8 cellular contexts compared by ENCODE assay signal in the genomic region with DNA sequence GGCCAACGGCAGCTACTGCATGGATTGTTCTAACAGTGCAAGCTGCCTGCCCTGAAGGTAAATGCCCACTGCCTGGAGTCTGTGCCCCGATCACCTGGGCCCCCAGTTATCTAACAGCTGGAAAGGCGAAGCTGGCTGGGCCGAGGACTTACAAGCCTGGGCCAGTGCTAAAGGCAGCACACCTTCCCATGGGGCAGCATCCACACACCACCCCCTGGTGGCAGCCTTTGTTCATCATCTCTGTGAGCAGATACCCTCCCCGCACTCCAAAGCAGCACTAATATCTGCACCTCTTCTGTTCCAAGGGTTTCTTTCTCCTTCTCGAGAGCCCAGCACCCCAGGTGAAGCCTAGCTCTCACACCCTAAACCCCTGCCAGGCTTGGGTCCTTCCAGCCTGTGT. TPM values are rescaled to one million over a fixed set of nuclear protein-coding genes. Genes with fewer than 3 reads are reported as not detected.
DNase-seq lines count a peak whose midpoint lies in the region; ATAC-seq and TF ChIP-seq lines count a peak whose summit lies in the region.

No MANE protein-coding gene starts in this region.

- H3K4me1 Mint-ChIP-seq in brain = peaks cover 35% of the 10 kb centered on the region

- no peak overlapping the region for H3K4me3 Mint-ChIP-seq in brain

- peaks cover 0 to 5% (median 0%) of the 10 kb centered on the region in 5 experiments for H3K9me3 Mint-ChIP-seq in brain

- intact Hi-C loops in right lobe of liver (cut with DNase I) = loop anchor here in 1 of 2 donors (10.0 kb wide), 1 partner anchor 249 kb away; no protein-coding TSS in a partner anchor

- ATAC-seq in GM18499 (IDR thresholded peaks at IDR 0.05; ENCODE audit: insufficient read depth, unreplicated experiment) (peak; percentile 48), HG03196 (IDR thresholded peaks at IDR 0.05; ENCODE audit: unreplicated experiment) (peak; percentile 32), right lobe of liver (peak; percentile 67 to 76 (median 69))

- TF ChIP-seq CTCF in brain (conservative IDR thresholded peaks at IDR 0.05) = peak; percentile 38 to 41
- peak; percentile 52 to 68 (median 56) for TF ChIP-seq CTCF in right lobe of liver (IDR thresholded peaks at IDR 0.05)

- no peaks in the 10 kb centered on the region for H3K9me3 ChIP-seq in right lobe of liver

- H3K27me3 Mint-ChIP-seq in brain = no peaks in the 10 kb centered on the region

- 66% methylated on average over 6 of the region's 6 CpGs for WGBS in right lobe of liver (ENCODE audit: insufficient coverage, low coverage, low lambda C conversion rate, missing lambda C conversion rate)

- DNase-seq in AG20443 (ENCODE audit: low spot score) = peak; percentile 52
- DNase-seq in NOMO-1 treated with DMSO at 0.1 percent for 48 hours (lab: John Stamatoyannopoulos, UW; ENCODE audit: unreplicated experiment) = peak; percentile 32
- DNase-seq in right lobe of liver = peak; percentile 66 to 74 (median 74)
- DNase-seq in NCI-H2171 treated with DMSO at 0.1 percent for 48 hours (lab: John Stamatoyannopoulos, UW) = no peak
- no peak for DNase-seq in activated CD4-positive, CD25-positive, alpha-beta regulatory T cell (lab: John Stamatoyannopoulos, UW)

- H3K27me3 ChIP-seq in right lobe of liver = no peaks in the 10 kb centered on the region

- no peak overlapping the region for H3K4me3 ChIP-seq in right lobe of liver

- H3K27ac ChIP-seq in right lobe of liver = no peak overlapping the region

- no peaks in the 10 kb centered on the region for H3K36me3 Mint-ChIP-seq in brain

- no peaks in the 10 kb centered on the region for H3K36me3 ChIP-seq in right lobe of liver

- TF ChIP-seq POLR2A in right lobe of liver (IDR thresholded peaks at IDR 0.05) = no peak

- H3K4me1 ChIP-seq in right lobe of liver = peaks cover 0 to 19% (median 8%) of the 10 kb centered on the region in 4 donors

- H3K27ac Mint-ChIP-seq in brain = no peak overlapping the region

RNA-seq across cellular contexts. Expression of a gene that starts 7.6 kb away (rescaled TPM):
- polyA plus RNA-seq in brain (ENCODE audit: insufficient read depth, low read depth, low replicate concordance) = 5.2 TPM
- total RNA-seq in right lobe of liver = 10 to 100 TPM; 16.1 to 25.0 (median 19.8) TPM

Comparison
In these comparisons a context has a peak if more than half of its experiments do, and no peak if none do; other contexts are left out.
1. DNase-seq: peak in AG20443 (single experiment), NOMO-1 treated with DMSO at 0.1 percent for 48 hours (single experiment) and right lobe of liver (3 of 3); none in NCI-H2171 treated with DMSO at 0.1 percent for 48 hours (single experiment) and activated CD4-positive, CD25-positive, alpha-beta regulatory T cell (0 of 4).
2. Peak in every context shown above with its lines, with median percentiles within 50 percentile points of each other: ATAC-seq.